In genomic region chr18:10417679-10418078, GRCh38 we compare ENCODE assay signal across 27 cellular contexts. TPM values are rescaled to one million over a fixed set of nuclear protein-coding genes. Genes with fewer than 3 reads are reported as not detected.
DNase-seq lines count a peak whose midpoint lies in the region; ATAC-seq and TF ChIP-seq lines count a peak whose summit lies in the region.
"Had no signal": no experiment of that assay in that cellular context is flagged by ENCODE, and none has a peak within 500 bp of the region (broad histone marks: within the 10 kb centered on the region; RNA-seq: fewer than 3 reads in every experiment).

No MANE protein-coding gene starts in this region.

- peaks cover 3 to 8% of the 10 kb centered on the region in 2 donors for H3K4me1 ChIP-seq in esophagus (ENCODE audit: control insufficient read depth in 2 of 2, insufficient read depth in 2 of 2, low read length in 1 of 2)
- H3K4me1 ChIP-seq in lung (ENCODE audit: control insufficient read depth in 2 of 2, insufficient read depth in 2 of 2, low read length in 2 of 2): no peaks in the 10 kb centered on the region

- no peak for TF ChIP-seq CTCF in WERI-Rb-1 (IDR thresholded peaks at IDR 0.05; ENCODE audit: low read depth, low read length)
- TF ChIP-seq CTCF in lung (IDR thresholded peaks at IDR 0.05; ENCODE audit: control extremely low read depth, extremely low read depth): no peak
- TF ChIP-seq CTCF in type B pancreatic cell (conservative IDR thresholded peaks at IDR 0.05): no peak

- no peaks in the 10 kb centered on the region for H3K27me3 Mint-ChIP-seq in type B pancreatic cell
- H3K27me3 Mint-ChIP-seq: CD4-positive, CD25-positive, alpha-beta regulatory T cell had no signal

- H3K27me3 ChIP-seq in WERI-Rb-1 (ENCODE audit: insufficient read depth, low read depth, severe bottlenecking) (no peaks in the 10 kb centered on the region), esophagus (ENCODE audit: control insufficient read depth in 1 of 2, insufficient read depth in 2 of 2, low read length in 2 of 2) (no peaks in the 10 kb centered on the region), lung (ENCODE audit: control insufficient read depth, insufficient read depth) (no peaks in the 10 kb centered on the region)
- H3K27me3 ChIP-seq: heart left ventricle had no signal

- H3K4me3 Mint-ChIP-seq in type B pancreatic cell: peak overlapping the region; percentile 54
- H3K4me3 Mint-ChIP-seq: activated naive CD8-positive, alpha-beta T cell; brain; CD4-positive, CD25-positive, alpha-beta regulatory T cell; IgD-negative memory B cell; naive thymus-derived CD4-positive, alpha-beta T cell had no signal

- peak overlapping the region; percentile 92 for H3K27ac Mint-ChIP-seq in type B pancreatic cell
- H3K27ac Mint-ChIP-seq: activated naive CD8-positive, alpha-beta T cell; activated T-helper 2 cell treated with anti-CD3 and anti-CD28 coated beads, Interferon-gamma antibody, Interleukin-2, Interleukin-4, amounts not matched to agents 10 μg/mL and 5 μg/mL and 100 μg/mL, durations not matched to agents 14 hours and 24 hours and 36 hours; CD4-positive, CD25-positive, alpha-beta regulatory T cell; IgD-negative memory B cell; naive thymus-derived CD4-positive, alpha-beta T cell had no signal

- peaks cover 10% of the 10 kb centered on the region for H3K4me1 Mint-ChIP-seq in type B pancreatic cell (ENCODE audit: unreplicated experiment)
- H3K4me1 Mint-ChIP-seq: CD4-positive, CD25-positive, alpha-beta regulatory T cell; IgD-negative memory B cell; naive thymus-derived CD4-positive, alpha-beta T cell had no signal

- peak overlapping the region; percentile 75; the same call in 1 of the 2 replicates for H3K27ac ChIP-seq in WERI-Rb-1
- H3K27ac ChIP-seq in esophagus (ENCODE audit: low read depth in 2 of 2, low read length in 1 of 2): peak overlapping the region; percentile 69 to 71
- H3K27ac ChIP-seq in lung (ENCODE audit: low read depth in 1 of 2, low read length in 1 of 2): no peak overlapping the region
- H3K27ac ChIP-seq: heart left ventricle had no signal

- H3K36me3 Mint-ChIP-seq in type B pancreatic cell: peaks cover 9% of the 10 kb centered on the region
- H3K36me3 Mint-ChIP-seq: activated naive CD8-positive, alpha-beta T cell; brain; CD4-positive, CD25-positive, alpha-beta regulatory T cell; IgD-negative memory B cell; naive thymus-derived CD4-positive, alpha-beta T cell had no signal

- DNase-seq in WERI-Rb-1 (no peak), lung (ENCODE audit: low spot score) (peak; percentile 18), type B pancreatic cell (ENCODE audit: extremely low spot score, unreplicated experiment) (no peak), NCI-H2081 (lab: John Stamatoyannopoulos, UW) (no peak)
- no peak for DNase-seq in activated CD4-positive, alpha-beta T cell treated with anti-CD3 and anti-CD28 coated beads, Interleukin-2, amount 50 U/mL, for 1 hour
- DNase-seq: activated CD4-positive, alpha-beta T cell treated with anti-CD3 and anti-CD28 coated beads, Interleukin-2, amount 50 U/mL, for 48 hours; activated CD4-positive, CD25-positive, alpha-beta regulatory T cell; CD4-positive, CD25-positive, alpha-beta regulatory T cell; effector CD8-positive, alpha-beta T cell; erythroblast; heart left ventricle; mesenchymal stem cell; naive thymus-derived CD4-positive, alpha-beta T cell; NCI-H2081 treated with DMSO at 0.1 percent for 48 hours; NCI-H446; nucleus accumbens; SHP77 treated with DMSO at 0.1 percent for 48 hours; stimulated activated CD4-positive, alpha-beta T cell treated with anti-CD3 and anti-CD28 coated beads, Interleukin-4, amount 100 ng/mL, for 24 hours; stimulated activated naive CD8-positive, alpha-beta T cell treated with anti-CD3 and anti-CD28 coated beads, Interleukin-15, Interleukin-2, amounts not matched to agents 100 U/mL and 50 U/mL, for 24 hours had no signal

- ATAC-seq in lung (ENCODE audit: insufficient read depth, low FRiP score) (no peak), GM18520 (IDR thresholded peaks at IDR 0.05; ENCODE audit: unreplicated experiment) (no peak), GM18907 (IDR thresholded peaks at IDR 0.05; ENCODE audit: unreplicated experiment) (no peak)
- ATAC-seq: HCT116; naive thymus-derived CD4-positive, alpha-beta T cell; stimulated activated naive CD8-positive, alpha-beta T cell treated with anti-CD3 and anti-CD28 coated beads, Interleukin-15, Interleukin-2, amounts not matched to agents 100 U/mL and 50 U/mL, for 24 hours had no signal

- H3K4me3 ChIP-seq in WERI-Rb-1 (ENCODE audit: low read depth, low read length) (no peak overlapping the region), esophagus (ENCODE audit: low read depth in 1 of 2, low read length in 2 of 2) (no peak overlapping the region), lung (no peak overlapping the region)
- H3K4me3 ChIP-seq: heart left ventricle had no signal

- H3K9me3 Mint-ChIP-seq in type B pancreatic cell: peaks cover 18% of the 10 kb centered on the region
- H3K9me3 Mint-ChIP-seq: activated T-helper 2 cell treated with anti-CD3 and anti-CD28 coated beads, Interferon-gamma antibody, Interleukin-2, Interleukin-4, amounts not matched to agents 10 μg/mL and 5 μg/mL and 100 μg/mL, durations not matched to agents 14 hours and 24 hours and 36 hours had no signal

- peaks cover 15% of the 10 kb centered on the region for H3K9me3 ChIP-seq in WERI-Rb-1 (ENCODE audit: severe bottlenecking)
- H3K9me3 ChIP-seq in esophagus (ENCODE audit: control insufficient read depth in 2 of 2, insufficient read depth in 1 of 2, low read depth in 1 of 2, low read length in 1 of 2): no peaks in the 10 kb centered on the region
- H3K9me3 ChIP-seq in lung (ENCODE audit: control insufficient read depth in 2 of 2, insufficient read depth in 1 of 2, low read length in 1 of 2): no peaks in the 10 kb centered on the region

- H3K36me3 ChIP-seq in WERI-Rb-1 (no peaks in the 10 kb centered on the region), esophagus (ENCODE audit: control insufficient read depth in 2 of 2, insufficient read depth in 2 of 2, low read length in 1 of 2) (no peaks in the 10 kb centered on the region), lung (ENCODE audit: control insufficient read depth in 2 of 2, insufficient read depth in 2 of 2, low read length in 2 of 2) (no peaks in the 10 kb centered on the region)
- H3K36me3 ChIP-seq: heart left ventricle had no signal

RNA-seq across cellular contexts. Expression of gene APCDD1, which starts 36.8 kb away (rescaled TPM):
- polyA plus RNA-seq in esophagus (10 to 100 TPM; 16.2 to 43.1 TPM), lung (10 to 100 TPM in 1 of 2 donors, 1 to 10 TPM in 1; 6.8 to 12.5 TPM)
- total RNA-seq in lung (10 to 100 TPM; 46.1 to 77.4 TPM), type B pancreatic cell (ENCODE audit: low replicate concordance) (110 and 139 TPM in 2 replicates)
- total RNA-seq: activated T-helper 2 cell treated with anti-CD3 and anti-CD28 coated beads, Interferon-gamma antibody, Interleukin-2, Interleukin-4, amounts not matched to agents 10 μg/mL and 5 μg/mL and 100 μg/mL, durations not matched to agents 14 hours and 24 hours and 36 hours; CD4-positive, CD25-positive, alpha-beta regulatory T cell had no signal
- polyA plus RNA-seq: CD4-positive, CD25-positive, alpha-beta regulatory T cell; IgD-negative memory B cell; naive thymus-derived CD4-positive, alpha-beta T cell had no signal

Comparison
In these comparisons a context has a peak if more than half of its experiments do, and no peak if none do; other contexts are left out.
1. H3K27ac ChIP-seq: peak in WERI-Rb-1 (single experiment) and esophagus (2 of 2); none in lung (0 of 2).